1 cellular context compared by ENCODE assay signal in the genomic region with DNA sequence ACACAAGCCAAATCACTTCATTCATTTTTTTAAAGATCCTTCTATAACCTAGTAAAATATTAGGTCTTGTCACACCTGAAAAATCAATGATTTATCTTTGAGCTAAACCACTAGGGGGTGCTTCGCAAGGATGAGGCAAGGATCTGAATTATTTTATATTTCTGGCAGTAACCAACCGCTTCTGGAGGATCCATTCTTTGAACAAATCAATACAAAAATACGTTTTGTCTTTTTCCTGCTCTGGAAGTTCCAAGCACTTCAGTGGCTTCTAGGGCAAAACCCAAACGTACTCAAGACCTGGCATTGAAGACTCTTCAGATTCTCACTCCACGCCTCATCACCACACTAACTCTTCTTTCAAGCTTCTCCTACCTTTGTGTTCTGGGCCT.
TF ChIP-seq lines count a peak whose summit lies in the region.

No MANE protein-coding gene starts in this region.

TF ChIP-seq in HepG2, 621 proteins besides CTCF, POLR2A, EP300 and RAD21 (continued from another document):
- TF ChIP-seq GRHL1 (CRISPR knock-in tag; conservative IDR thresholded peaks at IDR 0.05), result no peak
- no peak for TF ChIP-seq MBD4 (IDR thresholded peaks at IDR 0.05; ENCODE audit: borderline replicate concordance, low read length)
- no peak for TF ChIP-seq ZNF333 (CRISPR knock-in tag; IDR thresholded peaks at IDR 0.05; ENCODE audit: borderline replicate concordance)
- no peak for TF ChIP-seq ZNF264 (CRISPR knock-in tag; IDR thresholded peaks at IDR 0.05)
- TF ChIP-seq CERS6 (CRISPR knock-in tag; IDR thresholded peaks at IDR 0.05), result no peak
- no peak for TF ChIP-seq ZNF629 (CRISPR knock-in tag; conservative IDR thresholded peaks at IDR 0.05)
- no peak for TF ChIP-seq HES4 (CRISPR knock-in tag; IDR thresholded peaks at IDR 0.05; ENCODE audit: borderline replicate concordance)
- TF ChIP-seq ZUFSP (CRISPR knock-in tag; IDR thresholded peaks at IDR 0.05; ENCODE audit: borderline replicate concordance), result no peak
- TF ChIP-seq TOE1 (CRISPR knock-in tag; IDR thresholded peaks at IDR 0.05), result no peak
- no peak for TF ChIP-seq ZFP36L2 (CRISPR knock-in tag; IDR thresholded peaks at IDR 0.05)
- TF ChIP-seq CEBPB (IDR thresholded peaks at IDR 0.05; ENCODE audit: borderline replicate concordance, low read depth, low read length), result no peak
- TF ChIP-seq ATM (IDR thresholded peaks at IDR 0.05; ENCODE audit: borderline replicate concordance), result no peak
- TF ChIP-seq ZNF724P (CRISPR knock-in tag; IDR thresholded peaks at IDR 0.05; ENCODE audit: borderline replicate concordance), result no peak
- no peak for TF ChIP-seq SNAPC5 (CRISPR knock-in tag; IDR thresholded peaks at IDR 0.05; ENCODE audit: borderline replicate concordance)
- TF ChIP-seq SPEN (CRISPR knock-in tag; IDR thresholded peaks at IDR 0.05; ENCODE audit: low read depth), result no peak
- no peak for TF ChIP-seq PLRG1 (conservative IDR thresholded peaks at IDR 0.05)
- TF ChIP-seq ZNF160 (CRISPR knock-in tag; IDR thresholded peaks at IDR 0.05), result no peak
- TF ChIP-seq, protein P1, sequence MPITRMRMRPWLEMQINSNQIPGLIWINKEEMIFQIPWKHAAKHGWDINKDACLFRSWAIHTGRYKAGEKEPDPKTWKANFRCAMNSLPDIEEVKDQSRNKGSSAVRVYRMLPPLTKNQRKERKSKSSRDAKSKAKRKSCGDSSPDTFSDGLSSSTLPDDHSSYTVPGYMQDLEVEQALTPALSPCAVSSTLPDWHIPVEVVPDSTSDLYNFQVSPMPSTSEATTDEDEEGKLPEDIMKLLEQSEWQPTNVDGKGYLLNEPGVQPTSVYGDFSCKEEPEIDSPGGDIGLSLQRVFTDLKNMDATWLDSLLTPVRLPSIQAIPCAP (CRISPR knock-in tag; IDR thresholded peaks at IDR 0.05; ENCODE audit: low read depth), result no peak
- no peak for TF ChIP-seq SRSF4 (IDR thresholded peaks at IDR 0.05; ENCODE audit: low read depth, low read length, poor library complexity, severe bottlenecking)
- TF ChIP-seq SUZ12 (IDR thresholded peaks at IDR 0.05; ENCODE audit: low read depth, low read length), result no peak
- TF ChIP-seq, protein P2, sequence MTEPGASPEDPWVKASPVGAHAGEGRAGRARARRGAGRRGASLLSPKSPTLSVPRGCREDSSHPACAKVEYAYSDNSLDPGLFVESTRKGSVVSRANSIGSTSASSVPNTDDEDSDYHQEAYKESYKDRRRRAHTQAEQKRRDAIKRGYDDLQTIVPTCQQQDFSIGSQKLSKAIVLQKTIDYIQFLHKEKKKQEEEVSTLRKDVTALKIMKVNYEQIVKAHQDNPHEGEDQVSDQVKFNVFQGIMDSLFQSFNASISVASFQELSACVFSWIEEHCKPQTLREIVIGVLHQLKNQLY (CRISPR knock-in tag; IDR thresholded peaks at IDR 0.05), result no peak
- TF ChIP-seq MTA1 (CRISPR knock-in tag; IDR thresholded peaks at IDR 0.05; ENCODE audit: borderline replicate concordance), result no peak
- peak; percentile 82 for TF ChIP-seq ARID3A (IDR thresholded peaks at IDR 0.05; ENCODE audit: low read depth, low read length)
- no peak for TF ChIP-seq REST (IDR thresholded peaks at IDR 0.05; ENCODE audit: borderline replicate concordance in 1 of 2, low read depth in 1 of 2, low read length in 2 of 2)
- no peak for TF ChIP-seq ZSCAN30 (CRISPR knock-in tag; IDR thresholded peaks at IDR 0.05)
- TF ChIP-seq PAWR (CRISPR knock-in tag; IDR thresholded peaks at IDR 0.05; ENCODE audit: borderline replicate concordance), result no peak
- TF ChIP-seq ZNF263 (CRISPR knock-in tag; IDR thresholded peaks at IDR 0.05), result no peak
- no peak for TF ChIP-seq DMAP1 (CRISPR knock-in tag; IDR thresholded peaks at IDR 0.05)
- TF ChIP-seq, protein P3, sequence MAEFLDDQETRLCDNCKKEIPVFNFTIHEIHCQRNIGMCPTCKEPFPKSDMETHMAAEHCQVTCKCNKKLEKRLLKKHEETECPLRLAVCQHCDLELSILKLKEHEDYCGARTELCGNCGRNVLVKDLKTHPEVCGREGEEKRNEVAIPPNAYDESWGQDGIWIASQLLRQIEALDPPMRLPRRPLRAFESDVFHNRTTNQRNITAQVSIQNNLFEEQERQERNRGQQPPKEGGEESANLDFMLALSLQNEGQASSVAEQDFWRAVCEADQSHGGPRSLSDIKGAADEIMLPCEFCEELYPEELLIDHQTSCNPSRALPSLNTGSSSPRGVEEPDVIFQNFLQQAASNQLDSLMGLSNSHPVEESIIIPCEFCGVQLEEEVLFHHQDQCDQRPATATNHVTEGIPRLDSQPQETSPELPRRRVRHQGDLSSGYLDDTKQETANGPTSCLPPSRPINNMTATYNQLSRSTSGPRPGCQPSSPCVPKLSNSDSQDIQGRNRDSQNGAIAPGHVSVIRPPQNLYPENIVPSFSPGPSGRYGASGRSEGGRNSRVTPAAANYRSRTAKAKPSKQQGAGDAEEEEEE (CRISPR knock-in tag; IDR thresholded peaks at IDR 0.05; ENCODE audit: borderline replicate concordance), result no peak
- no peak for TF ChIP-seq SP2 (CRISPR knock-in tag; IDR thresholded peaks at IDR 0.05)
- TF ChIP-seq ZNF224 (CRISPR knock-in tag; IDR thresholded peaks at IDR 0.05), result no peak
- TF ChIP-seq ZNF17 (CRISPR knock-in tag; IDR thresholded peaks at IDR 0.05), result no peak
- TF ChIP-seq DR1 (CRISPR knock-in tag; IDR thresholded peaks at IDR 0.05), result no peak
- TF ChIP-seq HNRNPUL1 (IDR thresholded peaks at IDR 0.05; ENCODE audit: low read depth, low read length), result 0 out of 2 replicates have a peak, but pooled peaks have one; percentile 21
- no peak for TF ChIP-seq THRA (CRISPR knock-in tag; IDR thresholded peaks at IDR 0.05; ENCODE audit: borderline replicate concordance)
- TF ChIP-seq DNMT3B (CRISPR knock-in tag; conservative IDR thresholded peaks at IDR 0.05), result no peak
- no peak for TF ChIP-seq ADNP (CRISPR knock-in tag; IDR thresholded peaks at IDR 0.05)
- no peak for TF ChIP-seq MATR3 (CRISPR knock-in tag; IDR thresholded peaks at IDR 0.05)
